In genomic region chr6:149755300-149756260, GRCh38 we compare ENCODE assay signal across 10 cellular contexts.
DNase-seq lines count a peak whose midpoint lies in the region; ATAC-seq lines count a peak whose summit lies in the region.
"Had no signal": no experiment of that assay in that cellular context is flagged by ENCODE, and none has a peak within 500 bp of the region (broad histone marks: within the 10 kb centered on the region; RNA-seq: fewer than 3 reads in every experiment).

No MANE protein-coding gene starts in this region.

- no peaks in the 10 kb centered on the region for H3K9me3 ChIP-seq in HAP-1
- H3K9me3 ChIP-seq: BE2C had no signal

- ATAC-seq in GM19452 (IDR thresholded peaks at IDR 0.05; ENCODE audit: unreplicated experiment) (peak; percentile 80), HG03196 (IDR thresholded peaks at IDR 0.05; ENCODE audit: unreplicated experiment) (peak; percentile 61)

- in situ Hi-C loops in HAP-1 (cut with MboI; ENCODE audit: low sequenced_read_pairs): no loop called here

- H3K4me3 ChIP-seq in HAP-1: no peak overlapping the region

- DNase-seq in Ammon's horn (ENCODE audit: low spot score) (peak; percentile 35), globus pallidus (ENCODE audit: low spot score) (peak; percentile 67), HAP-1 (ENCODE audit: low spot score in 2 of 2) (no peak), GDM1 (lab: John Stamatoyannopoulos, UW) (no peak), NCI-H345 treated with DMSO at 0.1 percent for 48 hours (lab: John Stamatoyannopoulos, UW; ENCODE audit: unreplicated experiment) (no peak)
- DNase-seq in stimulated activated CD4-positive, alpha-beta T cell treated with anti-CD3 and anti-CD28 coated beads, Interleukin-4, amount 100 ng/mL, for 24 hours: no peak
- DNase-seq: BE2C, H7 had no signal

- H3K36me3 ChIP-seq in HAP-1 (replicated peaks): peaks cover 9% of the 10 kb centered on the region

- H3K27me3 ChIP-seq in HAP-1 (ENCODE audit: low read depth): no peaks in the 10 kb centered on the region
- H3K27me3 ChIP-seq: BE2C had no signal

- peaks cover 3% of the 10 kb centered on the region; the same call in 1 of the 2 replicates for H3K4me1 ChIP-seq in HAP-1
- H3K4me1 ChIP-seq: BE2C had no signal

Comparison
In these comparisons a context has a peak if more than half of its experiments do, and no peak if none do; other contexts are left out.
1. DNase-seq: peak in Ammon's horn (single experiment) and globus pallidus (single experiment); none in HAP-1 (0 of 2), GDM1 (single experiment), NCI-H345 treated with DMSO at 0.1 percent for 48 hours (single experiment) and stimulated activated CD4-positive, alpha-beta T cell treated with anti-CD3 and anti-CD28 coated beads, Interleukin-4, amount 100 ng/mL, for 24 hours (single experiment).